In genomic region chr5:95647886-95648860, GRCh38 we compare ENCODE assay signal across 9 cellular contexts. TPM values are rescaled to one million over a fixed set of nuclear protein-coding genes. Genes with fewer than 3 reads are reported as not detected.
A peak's percentile ranks its signal among the peaks of the same experiment; 100 is the strongest.
DNase-seq lines count a peak whose midpoint lies in the region; ATAC-seq and TF ChIP-seq lines count a peak whose summit lies in the region.
"Had no signal": no experiment of that assay in that cellular context is flagged by ENCODE, and none has a peak within 500 bp of the region (broad histone marks: within the 10 kb centered on the region; RNA-seq: fewer than 3 reads in every experiment).

No MANE protein-coding gene starts in this region.

- H3K4me1 Mint-ChIP-seq in MCF 10A (ENCODE audit: insufficient read depth, unreplicated experiment) = peaks cover 15% of the 10 kb centered on the region

- POLR2A ChIA-PET in MCF 10A (lab: Yijun Ruan, JAX) = interaction anchor here (1.5 to 3.7 kb wide), 10 partner anchors 9 to 200 kb away, joined by 4 to 29 read pairs (median 10); partner anchors contain the start of genes ARSK, GLRX, RHOBTB3 and SKIC3

- no peaks in the 10 kb centered on the region for H3K4me1 ChIP-seq in breast epithelium
- peaks cover 2% of the 10 kb centered on the region for H3K4me1 ChIP-seq in fibroblast of lung (ENCODE audit: control insufficient read depth, extremely low read depth, insufficient read depth, low read length)
- H3K4me1 ChIP-seq in tibial artery = peaks cover 0 to 17% (median 5%) of the 10 kb centered on the region in 4 donors

- no peaks in the 10 kb centered on the region for H3K36me3 Mint-ChIP-seq in MCF 10A (ENCODE audit: insufficient read depth, unreplicated experiment)

- H2AFZ ChIP-seq in SU-DHL-6 (ENCODE audit: low read depth, low read length, severe bottlenecking) (peak overlapping the region; percentile 97), fibroblast of lung (ENCODE audit: low read length) (no peak overlapping the region)

- no peak overlapping the region for H3K9ac ChIP-seq in SU-DHL-6 (ENCODE audit: low read length)
- no peak overlapping the region for H3K9ac ChIP-seq in fibroblast of lung (ENCODE audit: insufficient read depth, low read length)

- BruUV-seq in MCF 10A (replicated peaks; lab: Mats Ljungman, UMichigan) = no TSS peak

- intact Hi-C loops in MCF 10A (cut with micrococcal nuclease) = no loop called here
- intact Hi-C loops in breast epithelium (cut with DNase I; ENCODE audit: low total_unique reads) = no loop called here
- intact Hi-C loops in tibial artery (cut with DNase I; ENCODE audit: low total_unique reads) = loop anchor here (5.0 to 10.0 kb wide), 2 partner anchors 84 to 697 kb away; partner anchors contain the start of gene RHOBTB3

- H3K9me2 ChIP-seq in SU-DHL-6 (replicated peaks; ENCODE audit: insufficient read depth, low read length) = no peaks in the 10 kb centered on the region

- no peak for ATAC-seq in HG02623 (IDR thresholded peaks at IDR 0.05; ENCODE audit: unreplicated experiment)

- peak overlapping the region; percentile 80 for H3K4me2 ChIP-seq in SU-DHL-6 (ENCODE audit: low read depth, low read length, poor library complexity, severe bottlenecking)
- H3K4me2 ChIP-seq in fibroblast of lung (ENCODE audit: extremely low read depth, insufficient read depth, low read length) = no peak overlapping the region

- no peak for TF ChIP-seq POLR2A in breast epithelium (IDR thresholded peaks at IDR 0.05)

- no peaks in the 10 kb centered on the region for H3K27me3 Mint-ChIP-seq in MCF 10A (ENCODE audit: insufficient read depth, unreplicated experiment)

- no peaks in the 10 kb centered on the region for H3K9me3 ChIP-seq in breast epithelium
- H3K9me3 ChIP-seq in SU-DHL-6 (ENCODE audit: insufficient read depth, low read length) = no peaks in the 10 kb centered on the region
- H3K9me3 ChIP-seq in fibroblast of lung (ENCODE audit: control insufficient read depth, insufficient read depth, low read depth, low read length) = no peaks in the 10 kb centered on the region
- no peaks in the 10 kb centered on the region for H3K9me3 ChIP-seq in tibial artery

- peaks cover 24% of the 10 kb centered on the region for H3F3A ChIP-seq in SU-DHL-6 (ENCODE audit: insufficient read depth)

- peak overlapping the region; percentile 89 for H3K27ac Mint-ChIP-seq in MCF 10A (ENCODE audit: low read depth, unreplicated experiment)

- H3K27ac ChIP-seq in breast epithelium = peak overlapping the region in 1 of 2 donors; percentile 94
- H3K27ac ChIP-seq in SU-DHL-6 (ENCODE audit: low read depth, low read length) = no peak overlapping the region
- no peak overlapping the region for H3K27ac ChIP-seq in fibroblast of lung (ENCODE audit: insufficient read depth, low read length)
- H3K27ac ChIP-seq in tibial artery = peak overlapping the region; percentile 91 to 95

- H3K4me3 Mint-ChIP-seq in MCF 10A (ENCODE audit: unreplicated experiment) = peak overlapping the region; percentile 74

- TF ChIP-seq CTCF in MCF 10A (IDR thresholded peaks at IDR 0.05; ENCODE audit: unreplicated experiment) (no peak), breast epithelium (IDR thresholded peaks at IDR 0.05) (no peak), SU-DHL-6 (IDR thresholded peaks at IDR 0.05; ENCODE audit: insufficient read depth, low read length, poor library complexity, severe bottlenecking) (no peak), fibroblast of lung (conservative IDR thresholded peaks at IDR 0.05 in 1 of 2, IDR thresholded peaks at IDR 0.05 in 1 of 2; ENCODE audit: low read depth in 1 of 2, low read length in 2 of 2) (no peak), tibial artery (IDR thresholded peaks at IDR 0.05) (no peak)

- no peak overlapping the region for H3K4me3 ChIP-seq in breast epithelium
- H3K4me3 ChIP-seq in SU-DHL-6 (ENCODE audit: insufficient read depth, low read length, poor library complexity, severe bottlenecking) = no peak overlapping the region
- H3K4me3 ChIP-seq in fibroblast of lung (replicated peaks in 1 of 4; ENCODE audit: control extremely low read depth in 1 of 4, insufficient read depth in 1 of 4, low read depth in 3 of 4, low read length in 4 of 4) = peak overlapping the region in 1 of 4 experiments; percentile 62
- peak overlapping the region in 1 of 2 donors; percentile 56 for H3K4me3 ChIP-seq in tibial artery

- DNase-seq in MCF 10A (ENCODE audit: unreplicated experiment) (no peak), breast epithelium (ENCODE audit: low spot score in 2 of 2) (no peak), fibroblast of lung (ENCODE audit: low read depth in 2 of 2) (peak; percentile 23 to 39), tibial artery (no peak), foreskin melanocyte (no peak), SKM-1 treated with dmso at 0.1 percent for 144 hours (lab: John Stamatoyannopoulos, UW; ENCODE audit: unreplicated experiment) (no peak)
- DNase-seq: NCI-H510A treated with DMSO at 0.1 percent for 48 hours had no signal

- H3K36me3 ChIP-seq in breast epithelium (no peaks in the 10 kb centered on the region), SU-DHL-6 (ENCODE audit: low read length) (no peaks in the 10 kb centered on the region), fibroblast of lung (ENCODE audit: control insufficient read depth, insufficient read depth, low read length) (no peaks in the 10 kb centered on the region), tibial artery (peaks cover 0 to 5% (median 0%) of the 10 kb centered on the region in 3 donors)

- H3K79me2 ChIP-seq in SU-DHL-6 (ENCODE audit: insufficient read depth, low read length) = no peaks in the 10 kb centered on the region
- no peaks in the 10 kb centered on the region for H3K79me2 ChIP-seq in fibroblast of lung (ENCODE audit: control insufficient read depth, insufficient read depth, low read length)

- H4K20me1 ChIP-seq in SU-DHL-6 (ENCODE audit: low read depth, low read length) (no peaks in the 10 kb centered on the region), fibroblast of lung (ENCODE audit: control insufficient read depth, extremely low read depth, insufficient read depth, low read length) (no peaks in the 10 kb centered on the region)

- no peaks in the 10 kb centered on the region for H3K27me3 ChIP-seq in breast epithelium
- no peaks in the 10 kb centered on the region for H3K27me3 ChIP-seq in SU-DHL-6 (ENCODE audit: low read length)
- H3K27me3 ChIP-seq in fibroblast of lung (ENCODE audit: control insufficient read depth, insufficient read depth, low read length) = no peaks in the 10 kb centered on the region
- no peaks in the 10 kb centered on the region for H3K27me3 ChIP-seq in tibial artery

- no peaks in the 10 kb centered on the region for H3K9me3 Mint-ChIP-seq in MCF 10A (ENCODE audit: unreplicated experiment)

- CTCF ChIA-PET in MCF 10A (lab: Yijun Ruan, JAX) = interaction anchor here (0.6 to 9.5 kb wide), 6 partner anchors 7 to 197 kb away, joined by 3 to 149 read pairs (median 10); partner anchors contain the start of gene GLRX

RNA-seq across cellular contexts. Expression of gene RFESD, which starts 1.6 kb away (rescaled TPM):
- total RNA-seq in MCF 10A (2022) = 4.2 and 5.9 TPM in 2 replicates
- 1 to 10 TPM; 1.6 to 4.3 (median 3.4) TPM for total RNA-seq in breast epithelium
- 3.1 and 4.8 TPM in 2 replicates for total RNA-seq in fibroblast of lung
- polyA plus RNA-seq in fibroblast of lung = 2.7 TPM in 2 replicates
- 2.0 and 2.7 TPM in 2 replicates for polyA plus RNA-seq in fibroblast of lung (2012)
- polyA minus RNA-seq in fibroblast of lung (ENCODE audit: low replicate concordance) = not detected in 2 replicates

RNA-seq across cellular contexts. Expression of gene GPR150, which starts 28.3 kb away (rescaled TPM):
- not detected in 2 replicates for total RNA-seq in MCF 10A (2022)
- 1 to 10 TPM in 1 of 3 donors, under 1 TPM in 1, not detected in 1; 0.33 to 1.4 TPM for total RNA-seq in breast epithelium
- total RNA-seq in fibroblast of lung = under 0.01 and 0.33 TPM in 2 replicates
- polyA plus RNA-seq in fibroblast of lung = 0.23 and 0.43 TPM in 2 replicates
- polyA plus RNA-seq in fibroblast of lung (2012) = 0.40 and 0.69 TPM in 2 replicates
- polyA minus RNA-seq in fibroblast of lung (ENCODE audit: low replicate concordance) = 0.70 TPM in 1 of 2 replicates, not detected in the other

RNA-seq across cellular contexts. Expression of gene SPATA9, which starts 34.6 kb away (rescaled TPM):
- total RNA-seq in MCF 10A (2022) (not detected in 2 replicates), breast epithelium (under 1 TPM in 2 of 3 donors, not detected in 1; 0.32 to 0.33 TPM), fibroblast of lung (0.51 and 0.66 TPM in 2 replicates)
- 0.75 and 1.7 TPM in 2 replicates for polyA plus RNA-seq in fibroblast of lung
- polyA plus RNA-seq in fibroblast of lung (2012) = 1.1 and 2.6 TPM in 2 replicates
- polyA minus RNA-seq in fibroblast of lung (ENCODE audit: low replicate concordance) = not detected in 2 replicates

Comparison
In these comparisons a context has a peak if more than half of its experiments do, and no peak if none do; other contexts are left out.
1. DNase-seq: peak in fibroblast of lung (2 of 2); none in MCF 10A (single experiment), breast epithelium (0 of 2), tibial artery (0 of 2), foreskin melanocyte (single experiment) and SKM-1 treated with dmso at 0.1 percent for 144 hours (single experiment).
2. H3K27ac ChIP-seq: peak in tibial artery (2 of 2); none in SU-DHL-6 (single experiment) and fibroblast of lung (single experiment).